In genomic region chr15:71651750-71652186, GRCh38 we compare ENCODE assay signal across 8 cellular contexts.
DNase-seq lines count a peak whose midpoint lies in the region; ATAC-seq, FAIRE-seq and TF ChIP-seq lines count a peak whose summit lies in the region.

No MANE protein-coding gene starts in this region.

- TF ChIP-seq POLR2A in A549 (IDR thresholded peaks at IDR 0.05; ENCODE audit: low read length) = no peak

- H3K27ac ChIP-seq in A549 (peak overlapping the region; percentile 22 to 69), lung (ENCODE audit: low read depth in 1 of 2, low read length in 1 of 2) (no peak overlapping the region)

- H3K9me3 Mint-ChIP-seq in stimulated activated effector memory CD8-positive, alpha-beta T cell treated with anti-CD3 and anti-CD28 coated beads, Interleukin-12 subunit alpha, Interleukin-12 subunit beta, amount 100 ng/mL, for 72 hours = no peaks in the 10 kb centered on the region
- no peaks in the 10 kb centered on the region for H3K9me3 Mint-ChIP-seq in immature natural killer cell
- H3K9me3 Mint-ChIP-seq in activated CD8-positive, alpha-beta memory T cell treated with anti-CD3 and anti-CD28 coated beads, Interleukin-2, amount 10 ng/mL, durations not matched to agents 7 days and 5 days (ENCODE audit: low read depth) = no peaks in the 10 kb centered on the region

- H3K27me3 Mint-ChIP-seq in immature natural killer cell (ENCODE audit: low read depth in 3 of 3) = peaks cover 3 to 4% (median 3%) of the 10 kb centered on the region in 3 donors
- H3K27me3 Mint-ChIP-seq in activated CD8-positive, alpha-beta memory T cell treated with anti-CD3 and anti-CD28 coated beads, Interleukin-2, amount 10 ng/mL, durations not matched to agents 7 days and 5 days = peaks cover 25% of the 10 kb centered on the region

- H3K4me1 Mint-ChIP-seq in stimulated activated effector memory CD8-positive, alpha-beta T cell treated with anti-CD3 and anti-CD28 coated beads, Interleukin-12 subunit alpha, Interleukin-12 subunit beta, amount 100 ng/mL, for 72 hours = no peaks in the 10 kb centered on the region
- no peaks in the 10 kb centered on the region for H3K4me1 Mint-ChIP-seq in immature natural killer cell
- no peaks in the 10 kb centered on the region for H3K4me1 Mint-ChIP-seq in activated CD8-positive, alpha-beta memory T cell treated with anti-CD3 and anti-CD28 coated beads, Interleukin-2, amount 10 ng/mL, durations not matched to agents 7 days and 5 days

- ATAC-seq in A549 = peak; percentile 72 to 94
- ATAC-seq in lung (ENCODE audit: insufficient read depth, low FRiP score) = no peak
- ATAC-seq in stimulated activated effector memory CD8-positive, alpha-beta T cell treated with anti-CD3 and anti-CD28 coated beads, Interleukin-12 subunit alpha, Interleukin-12 subunit beta, amount 100 ng/mL, for 72 hours = no peak
- ATAC-seq in activated CD8-positive, alpha-beta memory T cell treated with anti-CD3 and anti-CD28 coated beads, Interleukin-2, amount 10 ng/mL, durations not matched to agents 7 days and 5 days = no peak

- FAIRE-seq in A549 (lab: Jason Lieb, UNC) = peak; percentile 98

- TF ChIP-seq RAD21 in A549 (conservative IDR thresholded peaks at IDR 0.05 in 1 of 2, IDR thresholded peaks at IDR 0.05 in 1 of 2) = peak; percentile 89 to 91

- H3K36me3 Mint-ChIP-seq in stimulated activated effector memory CD8-positive, alpha-beta T cell treated with anti-CD3 and anti-CD28 coated beads, Interleukin-12 subunit alpha, Interleukin-12 subunit beta, amount 100 ng/mL, for 72 hours = no peaks in the 10 kb centered on the region
- no peaks in the 10 kb centered on the region for H3K36me3 Mint-ChIP-seq in immature natural killer cell
- H3K36me3 Mint-ChIP-seq in activated CD8-positive, alpha-beta memory T cell treated with anti-CD3 and anti-CD28 coated beads, Interleukin-2, amount 10 ng/mL, durations not matched to agents 7 days and 5 days = no peaks in the 10 kb centered on the region

- H3K4me3 ChIP-seq in A549 (no peak overlapping the region), choroid plexus epithelial cell (ENCODE audit: low read depth, low read length) (no peak overlapping the region), lung (no peak overlapping the region)

- no peak overlapping the region for H3K4me3 Mint-ChIP-seq in stimulated activated effector memory CD8-positive, alpha-beta T cell treated with anti-CD3 and anti-CD28 coated beads, Interleukin-12 subunit alpha, Interleukin-12 subunit beta, amount 100 ng/mL, for 72 hours
- H3K4me3 Mint-ChIP-seq in immature natural killer cell = no peak overlapping the region
- H3K4me3 Mint-ChIP-seq in activated CD8-positive, alpha-beta memory T cell treated with anti-CD3 and anti-CD28 coated beads, Interleukin-2, amount 10 ng/mL, durations not matched to agents 7 days and 5 days = no peak overlapping the region

- no peaks in the 10 kb centered on the region for H3K27me3 ChIP-seq in lung (ENCODE audit: control insufficient read depth, insufficient read depth)

- no peak overlapping the region for H3K27ac Mint-ChIP-seq in stimulated activated effector memory CD8-positive, alpha-beta T cell treated with anti-CD3 and anti-CD28 coated beads, Interleukin-12 subunit alpha, Interleukin-12 subunit beta, amount 100 ng/mL, for 72 hours
- H3K27ac Mint-ChIP-seq in immature natural killer cell = no peak overlapping the region
- no peak overlapping the region for H3K27ac Mint-ChIP-seq in activated CD8-positive, alpha-beta memory T cell treated with anti-CD3 and anti-CD28 coated beads, Interleukin-2, amount 10 ng/mL, durations not matched to agents 7 days and 5 days

- TF ChIP-seq CTCF in A549 (IDR thresholded peaks at IDR 0.05) = peak; percentile 87
- TF ChIP-seq CTCF in GM12874 (IDR thresholded peaks at IDR 0.05; ENCODE audit: insufficient read depth, low read depth, low read length) = peak; percentile 40; the same call in 1 of the 2 replicates
- TF ChIP-seq CTCF in choroid plexus epithelial cell (conservative IDR thresholded peaks at IDR 0.05; ENCODE audit: low read depth, low read length) = peak; percentile 66
- TF ChIP-seq CTCF in lung (IDR thresholded peaks at IDR 0.05; ENCODE audit: control extremely low read depth, extremely low read depth) = no peak

- POLR2A ChIA-PET in A549 (lab: Yijun Ruan, JAX) = no interaction called here

- H3K4me1 ChIP-seq in A549 (peaks cover 8% of the 10 kb centered on the region; the same call in 2 of the 3 replicates), lung (ENCODE audit: control insufficient read depth in 2 of 2, insufficient read depth in 2 of 2, low read length in 2 of 2) (peaks cover 2 to 11% of the 10 kb centered on the region in 2 donors)

- CTCF ChIA-PET in A549 (lab: Yijun Ruan, JAX) = interaction anchor here (0.6 to 3.8 kb wide), 35 partner anchors 9 to 654 kb away, joined by 3 to 30 read pairs (median 4); no protein-coding TSS in a partner anchor
- CTCF ChIA-PET in activated CD8-positive, alpha-beta memory T cell treated with anti-CD3 and anti-CD28 coated beads, Interleukin-2, amount 10 ng/mL, durations not matched to agents 7 days and 5 days (lab: Charles Lee) = interaction anchor here (1.4 kb wide), 1 partner anchor 15 kb away, joined by 3 read pairs; no protein-coding TSS in a partner anchor

- H3K9me3 ChIP-seq in A549 = no peaks in the 10 kb centered on the region
- H3K9me3 ChIP-seq in lung (ENCODE audit: control insufficient read depth in 2 of 2, insufficient read depth in 1 of 2, low read length in 1 of 2) = no peaks in the 10 kb centered on the region

- DNase-seq in A549 (ENCODE audit: low read depth in 1 of 2, low spot score in 1 of 2) = peak; percentile 51 to 86
- DNase-seq in NCI-H748 (lab: John Stamatoyannopoulos, UW; ENCODE audit: unreplicated experiment) = peak; percentile 56
- DNase-seq in choroid plexus epithelial cell (ENCODE audit: low read depth) = peak; percentile 89
- DNase-seq in lung (ENCODE audit: low spot score) = peak; percentile 41
- DNase-seq in stimulated activated effector memory CD8-positive, alpha-beta T cell treated with anti-CD3 and anti-CD28 coated beads, Interleukin-12 subunit alpha, Interleukin-12 subunit beta, amount 100 ng/mL, for 72 hours (ENCODE audit: low spot score in 2 of 2) = no peak
- no peak for DNase-seq in immature natural killer cell
- DNase-seq in activated CD8-positive, alpha-beta memory T cell treated with anti-CD3 and anti-CD28 coated beads, Interleukin-2, amount 10 ng/mL, durations not matched to agents 7 days and 5 days = no peak

- WGBS in A549 (ENCODE audit: missing lambda C conversion rate) = 19% methylated on average over 5 of the region's 5 CpGs
- 33 to 66% methylated on average over 5 of the region's 5 CpGs for WGBS in lung, 2 donors

- no peaks in the 10 kb centered on the region for H3K36me3 ChIP-seq in lung (ENCODE audit: control insufficient read depth in 2 of 2, insufficient read depth in 2 of 2, low read length in 2 of 2)

- H3K4me2 ChIP-seq in A549 = peak overlapping the region; percentile 32

- TF ChIP-seq EP300 in A549 (IDR thresholded peaks at IDR 0.05) = no peak

TF ChIP-seq in A549, 52 proteins besides CTCF, POLR2A, EP300 and RAD21:
- no peak for TF ChIP-seq FOXS1 (CRISPR knock-in tag; IDR thresholded peaks at IDR 0.05)
- peak; percentile 21; the same call in 1 of the 2 replicates for TF ChIP-seq MAX (IDR thresholded peaks at IDR 0.05)
- TF ChIP-seq RFX5 (IDR thresholded peaks at IDR 0.05) = no peak
- TF ChIP-seq SMC3 (IDR thresholded peaks at IDR 0.05) = peak; percentile 92
- TF ChIP-seq CHD4 (IDR thresholded peaks at IDR 0.05; ENCODE audit: borderline replicate concordance) = no peak
- TF ChIP-seq HOXA7 (CRISPR knock-in tag; IDR thresholded peaks at IDR 0.05) = no peak
- TF ChIP-seq RARB (CRISPR knock-in tag; IDR thresholded peaks at IDR 0.05) = no peak
- TF ChIP-seq MAFK (IDR thresholded peaks at IDR 0.05; ENCODE audit: partially characterized antibody) = peak; percentile 86
- no peak; a peak in 1 of 4 replicates for TF ChIP-seq CEBPB (IDR thresholded peaks at IDR 0.05)
- no peak for TF ChIP-seq ZNF302 (CRISPR knock-in tag; IDR thresholded peaks at IDR 0.05)
- no peak for TF ChIP-seq BHLHE40 (IDR thresholded peaks at IDR 0.05; ENCODE audit: low read depth, low read length)
TF ChIP-seq in A549: peak in this region for 3.

Comparison
In these comparisons a context has a peak if more than half of its experiments do, and no peak if none do; other contexts are left out.
1. ATAC-seq: peak in A549 (2 of 2); none in lung (single experiment), stimulated activated effector memory CD8-positive, alpha-beta T cell treated with anti-CD3 and anti-CD28 coated beads, Interleukin-12 subunit alpha, Interleukin-12 subunit beta, amount 100 ng/mL, for 72 hours (single experiment) and activated CD8-positive, alpha-beta memory T cell treated with anti-CD3 and anti-CD28 coated beads, Interleukin-2, amount 10 ng/mL, durations not matched to agents 7 days and 5 days (single experiment).
2. DNase-seq: peak in A549 (2 of 2), NCI-H748 (single experiment), choroid plexus epithelial cell (single experiment) and lung (single experiment); none in stimulated activated effector memory CD8-positive, alpha-beta T cell treated with anti-CD3 and anti-CD28 coated beads, Interleukin-12 subunit alpha, Interleukin-12 subunit beta, amount 100 ng/mL, for 72 hours (0 of 2), immature natural killer cell (0 of 3) and activated CD8-positive, alpha-beta memory T cell treated with anti-CD3 and anti-CD28 coated beads, Interleukin-2, amount 10 ng/mL, durations not matched to agents 7 days and 5 days (single experiment).
3. H3K27ac ChIP-seq: peak in A549 (2 of 2); none in lung (0 of 2).